In the genomic region with DNA sequence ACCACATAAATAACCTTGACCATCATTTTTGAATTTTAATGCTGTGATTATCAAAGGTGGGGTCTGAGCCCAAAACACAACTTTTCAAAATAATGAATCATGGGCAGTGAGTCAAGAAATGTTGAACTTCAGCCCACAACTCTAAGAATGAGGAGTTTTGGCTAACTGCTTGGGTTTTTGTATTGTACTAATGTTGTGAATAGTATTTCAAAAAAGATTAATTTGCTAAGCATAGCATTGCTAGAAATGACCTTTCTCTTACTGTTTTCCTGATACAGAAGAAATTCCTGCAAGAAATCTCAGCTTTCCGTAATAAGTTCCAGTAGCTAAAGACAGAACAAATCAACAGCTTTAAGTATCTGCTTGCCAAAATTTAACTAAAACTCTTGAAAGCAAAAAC, we compare ENCODE assay signal across 28 cellular contexts.
"Had no signal": no experiment of that assay in that cellular context is flagged by ENCODE, and none has a peak within 500 bp of the region (broad histone marks: within the 10 kb centered on the region; RNA-seq: fewer than 3 reads in every experiment).

No MANE protein-coding gene starts in this region.

- ATAC-seq: activated CD8-positive, alpha-beta T cell treated with anti-CD3 and anti-CD28 coated beads, Interleukin-2, amount 10 ng/mL, durations not matched to agents 7 days and 5 days; activated T-cell treated with anti-CD3 and anti-CD28 coated beads, Interleukin-2, amount 50 U/mL, for 72 hours; foreskin keratinocyte; left cardiac atrium; naive thymus-derived CD4-positive, alpha-beta T cell; pancreas; upper lobe of right lung had no signal

- H3K4me3 ChIP-seq: adrenal gland, ascending aorta, coronary artery, dorsolateral prefrontal cortex, pancreas, prostate gland, sigmoid colon, suprapubic skin, tibial artery, upper lobe of right lung had no signal

- DNase-seq: activated B cell treated with CpG ODN at 0.5 μM for 24 hours; activated CD4-positive, alpha-beta T cell treated with anti-CD3 and anti-CD28 coated beads, Interleukin-2, amount 50 U/mL, for 1 hour; activated CD8-positive, alpha-beta T cell treated with anti-CD3 and anti-CD28 coated beads, Interleukin-2, amount 10 ng/mL, durations not matched to agents 7 days and 5 days; activated naive CD4-positive, alpha-beta T cell treated with Interleukin-2 at 50 U/mL for 16 hours; activated T-cell treated with anti-CD3 and anti-CD28 coated beads for 4 hours; activated T-cell treated with anti-CD3 and anti-CD28 coated beads, Interleukin-2, amount 50 U/mL, for 72 hours; adrenal gland; cerebellar nuclear complex; dorsolateral prefrontal cortex; effector memory CD4-positive, alpha-beta T cell; erythroblast; foreskin keratinocyte; islet precursor cell; left cardiac atrium; midbrain; naive thymus-derived CD4-positive, alpha-beta T cell; pancreas; retina; sigmoid colon; stimulated activated CD4-positive, alpha-beta T cell treated with anti-CD3 and anti-CD28 coated beads, Interleukin-15, amount 100 ng/mL, for 24 hours; stimulated activated naive CD4-positive, alpha-beta T cell; T-helper 1 cell; tibial artery; upper lobe of right lung had no signal
